Comparison of ENCODE assay signal across 13 cellular contexts in genomic region chr16:67525176-67525860, GRCh38. TPM values are rescaled to one million over a fixed set of nuclear protein-coding genes. Genes with fewer than 3 reads are reported as not detected.
A peak's percentile ranks its signal among the peaks of the same experiment; 100 is the strongest.
DNase-seq lines count a peak whose midpoint lies in the region; TF ChIP-seq lines count a peak whose summit lies in the region.
"Had no signal": no experiment of that assay in that cellular context is flagged by ENCODE, and none has a peak within 500 bp of the region (broad histone marks: within the 10 kb centered on the region; RNA-seq: fewer than 3 reads in every experiment).

No MANE protein-coding gene starts in this region.

- no peak overlapping the region for H2AFZ ChIP-seq in neuronal stem cell (ENCODE audit: low read length)

- H3K9me3 ChIP-seq in neuronal stem cell (replicated peaks in 1 of 2; ENCODE audit: control insufficient read depth in 2 of 2, insufficient read depth in 1 of 2, low read depth in 1 of 2, low read length in 2 of 2) (no peaks in the 10 kb centered on the region), colonic mucosa (no peaks in the 10 kb centered on the region), adrenal gland (replicated peaks in 1 of 3) (no peaks in the 10 kb centered on the region)

- H3K4me3 ChIP-seq in choroid plexus epithelial cell (ENCODE audit: low read depth, low read length) (no peak overlapping the region), neuronal stem cell (ENCODE audit: low read length in 2 of 2) (no peak overlapping the region), colonic mucosa (no peak overlapping the region), adrenal gland (no peak overlapping the region)
- H3K4me3 ChIP-seq: coronary artery had no signal

- no peaks in the 10 kb centered on the region for H3K9me3 Mint-ChIP-seq in activated naive CD4-positive, alpha-beta T cell treated with anti-CD3 and anti-CD28 coated beads for 36 hours
- H3K9me3 Mint-ChIP-seq: activated naive CD4-positive, alpha-beta T cell treated with anti-CD3 and anti-CD28 coated beads, Interleukin-2, amount 50 U/mL, for 24 hours had no signal

- DNase-seq in ELF-1 (ENCODE audit: low read depth, low spot score) (peak; percentile 31), NAMALWA (ENCODE audit: low spot score) (peak; percentile 14), choroid plexus epithelial cell (ENCODE audit: low read depth) (peak; percentile 67), neuronal stem cell (ENCODE audit: low spot score) (no peak), NCI-H345 (lab: John Stamatoyannopoulos, UW) (no peak), colonic mucosa (no peak), adrenal gland (no peak)
- DNase-seq in activated naive CD4-positive, alpha-beta T cell treated with anti-CD3 and anti-CD28 coated beads for 36 hours = no peak
- DNase-seq: NCI-H510A, T1000 had no signal

- no peaks in the 10 kb centered on the region for H3K36me3 Mint-ChIP-seq in activated naive CD4-positive, alpha-beta T cell treated with anti-CD3 and anti-CD28 coated beads for 36 hours (ENCODE audit: low read depth)
- H3K36me3 Mint-ChIP-seq: activated naive CD4-positive, alpha-beta T cell treated with anti-CD3 and anti-CD28 coated beads, Interleukin-2, amount 50 U/mL, for 24 hours had no signal

- no peak overlapping the region for H2AK5ac ChIP-seq in neuronal stem cell (ENCODE audit: low read depth, low read length)

- no peak overlapping the region for H3K27ac Mint-ChIP-seq in activated naive CD4-positive, alpha-beta T cell treated with anti-CD3 and anti-CD28 coated beads for 36 hours

- no peak overlapping the region for H4K8ac ChIP-seq in neuronal stem cell (ENCODE audit: low read depth, low read length)

- H4K91ac ChIP-seq in neuronal stem cell (ENCODE audit: low read depth, low read length, poor library complexity) = no peak overlapping the region

- H3K9ac ChIP-seq in neuronal stem cell (ENCODE audit: low read depth, low read length, poor library complexity) (peak overlapping the region; percentile 72), colonic mucosa (ENCODE audit: low read depth in 2 of 2, low read length in 2 of 2) (no peak overlapping the region)

- H3K18ac ChIP-seq in neuronal stem cell (ENCODE audit: low read length) = no peak overlapping the region

- WGBS in neuronal stem cell (ENCODE audit: extremely low coverage in 2 of 2, insufficient read length in 2 of 2, insufficient replicate concordance in 1 of 2), 2 donors = no CpG with 5 or more reads among the region's 11 CpGs
- WGBS in adrenal gland, 4 donors = 63 to 82% (median 74%) methylated on average over 10 to 11 of the region's 11 CpGs

- no peak overlapping the region for H2BK5ac ChIP-seq in neuronal stem cell (ENCODE audit: low read length)

- CTCF ChIA-PET in activated naive CD4-positive, alpha-beta T cell treated with anti-CD3 and anti-CD28 coated beads for 36 hours (lab: Charles Lee) = interaction anchor here (1.4 to 3.4 kb wide), 5 partner anchors 11 to 142 kb away, joined by 5 to 12 read pairs (median 7); partner anchors contain the start of gene CARMIL2

- no peak overlapping the region for H3K4me2 ChIP-seq in neuronal stem cell (ENCODE audit: insufficient read depth, low read length, poor library complexity, severe bottlenecking)

- H3K4me1 Mint-ChIP-seq in activated naive CD4-positive, alpha-beta T cell treated with anti-CD3 and anti-CD28 coated beads for 36 hours (ENCODE audit: low read depth) = peaks cover 14% of the 10 kb centered on the region

- no peak overlapping the region for H3K4me3 Mint-ChIP-seq in activated naive CD4-positive, alpha-beta T cell treated with anti-CD3 and anti-CD28 coated beads for 36 hours
- H3K4me3 Mint-ChIP-seq: activated naive CD4-positive, alpha-beta T cell treated with anti-CD3 and anti-CD28 coated beads, Interleukin-2, amount 50 U/mL, for 24 hours had no signal

- TF ChIP-seq CTCF in choroid plexus epithelial cell (conservative IDR thresholded peaks at IDR 0.05; ENCODE audit: low read depth, low read length) (peak; percentile 44), colonic mucosa (IDR thresholded peaks at IDR 0.05) (no peak), adrenal gland (IDR thresholded peaks at IDR 0.05) (no peak)

- no peak overlapping the region for H3K4ac ChIP-seq in neuronal stem cell (ENCODE audit: low read length)

- H3K4me1 ChIP-seq in neuronal stem cell (ENCODE audit: control insufficient read depth in 2 of 2, insufficient read depth in 1 of 2, low read depth in 1 of 2, low read length in 2 of 2) = peaks cover 12 to 15% of the 10 kb centered on the region in 2 donors
- H3K4me1 ChIP-seq in colonic mucosa = peaks cover 9% of the 10 kb centered on the region
- peaks cover 12 to 19% of the 10 kb centered on the region in 2 donors for H3K4me1 ChIP-seq in adrenal gland (replicated peaks in 1 of 2)

- no peak overlapping the region for H3K23ac ChIP-seq in neuronal stem cell (ENCODE audit: low read depth, low read length, poor library complexity)

- intact Hi-C loops in activated naive CD4-positive, alpha-beta T cell treated with anti-CD3 and anti-CD28 coated beads for 36 hours (cut with micrococcal nuclease) = no loop called here
- intact Hi-C loops in colonic mucosa (cut with DNase I) = loop anchor here (10.0 kb wide), 1 partner anchor 139 kb away; the partner anchor contains the start of genes ACD, C16orf86, ENKD1 and PARD6A
- intact Hi-C loops in adrenal gland (cut with DNase I) = no loop called here

- H3K79me1 ChIP-seq in neuronal stem cell (ENCODE audit: low read depth, low read length) = no peaks in the 10 kb centered on the region

- no peak overlapping the region for H2BK120ac ChIP-seq in neuronal stem cell (ENCODE audit: low read depth, low read length)

- H3K14ac ChIP-seq in neuronal stem cell (ENCODE audit: low read length) = no peak overlapping the region

- H3K27me3 Mint-ChIP-seq in activated naive CD4-positive, alpha-beta T cell treated with anti-CD3 and anti-CD28 coated beads for 36 hours (ENCODE audit: low read depth) = peaks cover 5% of the 10 kb centered on the region

- H3K36me3 ChIP-seq in neuronal stem cell (replicated peaks in 1 of 2; ENCODE audit: control insufficient read depth in 2 of 2, insufficient read depth in 2 of 2, low read length in 2 of 2) (no peaks in the 10 kb centered on the region), colonic mucosa (no peaks in the 10 kb centered on the region), adrenal gland (replicated peaks in 1 of 2) (no peaks in the 10 kb centered on the region)

- no peak overlapping the region for H2BK12ac ChIP-seq in neuronal stem cell (ENCODE audit: low read length)

- H2BK15ac ChIP-seq in neuronal stem cell (ENCODE audit: low read length) = peak overlapping the region; percentile 30

- no peak for TF ChIP-seq POLR2A in adrenal gland (IDR thresholded peaks at IDR 0.05)

- H3K27me3 ChIP-seq in neuronal stem cell (ENCODE audit: control insufficient read depth in 3 of 3, insufficient read depth in 3 of 3, low read depth in 1 of 3, low read length in 3 of 3) (peaks cover 2 to 26% (median 22%) of the 10 kb centered on the region in 3 experiments), colonic mucosa (peaks cover 1% of the 10 kb centered on the region), adrenal gland (no peaks in the 10 kb centered on the region)

- H3K27ac ChIP-seq in neuronal stem cell (replicated peaks; ENCODE audit: low read length) = no peak overlapping the region
- H3K27ac ChIP-seq in colonic mucosa = no peak overlapping the region
- no peak overlapping the region for H3K27ac ChIP-seq in adrenal gland
- H3K27ac ChIP-seq: coronary artery had no signal

RNA-seq across cellular contexts. Expression of gene RIPOR1, which starts 3.3 kb away (rescaled TPM):
- 23.0 TPM for polyA plus RNA-seq in neuronal stem cell (2013, experiment 1 of 2)
- 23.4 TPM for polyA plus RNA-seq in neuronal stem cell (2013, experiment 2 of 2)
- total RNA-seq in activated naive CD4-positive, alpha-beta T cell treated with anti-CD3 and anti-CD28 coated beads for 36 hours = 10 to 100 TPM; 34.2 to 41.9 TPM
- total RNA-seq in colonic mucosa = 10 to 100 TPM; 14.4 to 19.0 TPM
- 100 to 1,000 TPM in 1 of 8 donors, 10 to 100 TPM in 7; 34.6 to 168 (median 64.1) TPM for total RNA-seq in adrenal gland
- 10 to 100 TPM; 19.6 to 83.5 (median 56.6) TPM for polyA plus RNA-seq in adrenal gland

RNA-seq across cellular contexts. Expression of gene CTCF, which starts 37.0 kb away (rescaled TPM):
- 40.2 TPM for polyA plus RNA-seq in neuronal stem cell (2013, experiment 1 of 2)
- polyA plus RNA-seq in neuronal stem cell (2013, experiment 2 of 2) = 39.4 TPM
- 10 to 100 TPM; 51.2 to 52.3 TPM for total RNA-seq in activated naive CD4-positive, alpha-beta T cell treated with anti-CD3 and anti-CD28 coated beads for 36 hours
- total RNA-seq in colonic mucosa = 10 to 100 TPM; 37.0 to 47.3 TPM
- total RNA-seq in adrenal gland = 10 to 100 TPM; 24.8 to 53.5 (median 31.6) TPM
- 10 to 100 TPM; 18.4 to 34.6 (median 27.4) TPM for polyA plus RNA-seq in adrenal gland

RNA-seq across cellular contexts. Expression of gene AGRP, which starts 42.0 kb away (rescaled TPM):
- polyA plus RNA-seq in neuronal stem cell (2013, experiment 1 of 2) = not detected
- not detected for polyA plus RNA-seq in neuronal stem cell (2013, experiment 2 of 2)
- not detected for total RNA-seq in activated naive CD4-positive, alpha-beta T cell treated with anti-CD3 and anti-CD28 coated beads for 36 hours
- total RNA-seq in colonic mucosa = not detected
- total RNA-seq in adrenal gland = 10 to 100 TPM in 3 of 8 donors, 1 to 10 TPM in 5; 3.1 to 23.1 (median 8.0) TPM
- 10 to 100 TPM in 2 of 3 donors, 1 to 10 TPM in 1; 2.9 to 56.7 (median 52.0) TPM for polyA plus RNA-seq in adrenal gland
- total RNA-seq: sciatic nerve had no signal

RNA-seq across cellular contexts. Expression of gene ATP6V0D1, which starts 44.4 kb away (rescaled TPM):
- 20.8 TPM for polyA plus RNA-seq in neuronal stem cell (2013, experiment 1 of 2)
- 20.9 TPM for polyA plus RNA-seq in neuronal stem cell (2013, experiment 2 of 2)
- total RNA-seq in activated naive CD4-positive, alpha-beta T cell treated with anti-CD3 and anti-CD28 coated beads for 36 hours = 10 to 100 TPM; 11.9 to 15.3 TPM
- total RNA-seq in colonic mucosa = 100 to 1,000 TPM; 194 to 195 TPM
- total RNA-seq in adrenal gland = 100 to 1,000 TPM; 114 to 244 (median 168) TPM
- polyA plus RNA-seq in adrenal gland = 100 to 1,000 TPM in 1 of 3 donors, 10 to 100 TPM in 2; 24.1 to 186 (median 31.9) TPM

Comparison
In these comparisons a context has a peak if more than half of its experiments do, and no peak if none do; other contexts are left out.
1. DNase-seq: peak in ELF-1 (single experiment), NAMALWA (single experiment) and choroid plexus epithelial cell (single experiment); none in neuronal stem cell (single experiment), activated naive CD4-positive, alpha-beta T cell treated with anti-CD3 and anti-CD28 coated beads for 36 hours (single experiment), NCI-H345 (single experiment), colonic mucosa (single experiment) and adrenal gland (0 of 7).